Comparison of ENCODE assay signal across 16 cellular contexts in the genomic region with DNA sequence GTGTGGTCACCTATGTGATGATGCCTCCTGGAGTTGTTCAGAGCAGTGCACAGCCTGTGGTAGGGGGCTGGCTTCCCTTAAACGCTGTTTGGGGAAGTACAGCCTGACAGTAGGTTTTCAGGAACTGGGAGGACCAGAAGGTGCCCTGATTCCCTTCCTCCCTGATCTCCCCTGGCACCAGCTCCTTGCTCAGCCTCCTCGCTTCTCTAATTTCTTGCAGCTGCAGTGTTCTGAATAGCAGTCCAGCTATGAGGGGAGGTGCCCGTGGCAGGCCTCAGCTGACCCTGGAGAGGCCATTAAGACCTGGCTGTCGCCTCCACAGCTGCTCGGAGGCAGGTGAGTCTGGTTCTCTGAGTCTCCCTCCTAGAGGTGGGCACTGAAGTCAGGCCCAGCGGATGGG. TPM values are rescaled to one million over a fixed set of nuclear protein-coding genes. Genes with fewer than 3 reads are reported as not detected.
DNase-seq lines count a peak whose midpoint lies in the region; ATAC-seq and TF ChIP-seq lines count a peak whose summit lies in the region.
"Had no signal": no experiment of that assay in that cellular context is flagged by ENCODE, and none has a peak within 500 bp of the region (broad histone marks: within the 10 kb centered on the region; RNA-seq: fewer than 3 reads in every experiment).

No MANE protein-coding gene starts in this region.

- ATAC-seq in T-helper 17 cell (no peak), HG02623 (IDR thresholded peaks at IDR 0.05; ENCODE audit: unreplicated experiment) (no peak)
- no peak for ATAC-seq in CD8-positive, alpha-beta T cell
- ATAC-seq: activated naive CD8-positive, alpha-beta T cell treated with anti-CD3 and anti-CD28 coated beads, Interleukin-2, amount 50 U/mL, for 24 hours; left lobe of liver; PC-3 had no signal

- CTCF ChIA-PET in CD8-positive, alpha-beta T cell (lab: Charles Lee): interaction anchor here (3.8 to 22.8 kb wide), 5 partner anchors 42 to 141 kb away, joined by 41 to 1167 read pairs (median 146); a partner anchor contains a TSS

- H3K4me3 ChIP-seq in CD8-positive, alpha-beta T cell (ENCODE audit: low read depth, low read length): no peak overlapping the region
- H3K4me3 ChIP-seq: thoracic aorta had no signal

- peaks cover 10% of the 10 kb centered on the region for H3K4me1 Mint-ChIP-seq in T-helper 17 cell
- H3K4me1 Mint-ChIP-seq in CD8-positive, alpha-beta T cell (ENCODE audit: low read depth): peaks cover 23% of the 10 kb centered on the region

- H3K9me3 Mint-ChIP-seq in CD8-positive, alpha-beta T cell: no peaks in the 10 kb centered on the region
- H3K9me3 Mint-ChIP-seq: activated naive CD8-positive, alpha-beta T cell treated with anti-CD3 and anti-CD28 coated beads, Interleukin-2, amount 50 U/mL, for 24 hours; HFFc6 had no signal

- in situ Hi-C loops in KBM-7 (cut with MboI; ENCODE audit: low pct_unique_long_range_greater_than_20kb, low sequenced_read_pairs): loop anchor here (10.0 kb wide), 1 partner anchor 95 kb away; no protein-coding TSS in a partner anchor

- POLR2A ChIA-PET in CD8-positive, alpha-beta T cell (lab: Charles Lee): interaction anchor here (1.4 kb wide), 1 partner anchor 81 kb away, joined by 3 read pairs; a partner anchor contains a TSS

- H3K36me3 ChIP-seq in CD8-positive, alpha-beta T cell (ENCODE audit: insufficient read depth, low read length): no peaks in the 10 kb centered on the region
- H3K36me3 ChIP-seq: thoracic aorta had no signal

- no peaks in the 10 kb centered on the region for H3K27me3 Mint-ChIP-seq in T-helper 17 cell
- no peaks in the 10 kb centered on the region for H3K27me3 Mint-ChIP-seq in CD8-positive, alpha-beta T cell (ENCODE audit: low read depth)
- H3K27me3 Mint-ChIP-seq: activated naive CD8-positive, alpha-beta T cell treated with anti-CD3 and anti-CD28 coated beads, Interleukin-2, amount 50 U/mL, for 24 hours had no signal

- no peaks in the 10 kb centered on the region for H3K27me3 ChIP-seq in CD8-positive, alpha-beta T cell (ENCODE audit: insufficient read depth, low read length)

- TF ChIP-seq CTCF in CD8-positive, alpha-beta T cell (IDR thresholded peaks at IDR 0.05): no peak

- intact Hi-C loops in CD8-positive, alpha-beta T cell (cut with DNase I, micrococcal nuclease): loop anchor here (5.0 kb wide), 1 partner anchor 157 kb away; a partner anchor contains a TSS

- no peak overlapping the region for H3K27ac ChIP-seq in CD8-positive, alpha-beta T cell (ENCODE audit: low read depth, low read length)
- H3K27ac ChIP-seq: thoracic aorta had no signal

- H3K36me3 Mint-ChIP-seq in T-helper 17 cell (ENCODE audit: low read depth): no peaks in the 10 kb centered on the region
- H3K36me3 Mint-ChIP-seq in CD8-positive, alpha-beta T cell: peaks cover 13% of the 10 kb centered on the region

- peaks cover 19% of the 10 kb centered on the region for H3K4me1 ChIP-seq in CD8-positive, alpha-beta T cell (ENCODE audit: insufficient read depth, low read length)

- H3K4me3 Mint-ChIP-seq in T-helper 17 cell: no peak overlapping the region
- H3K4me3 Mint-ChIP-seq in CD8-positive, alpha-beta T cell: no peak overlapping the region
- H3K4me3 Mint-ChIP-seq: activated naive CD8-positive, alpha-beta T cell treated with anti-CD3 and anti-CD28 coated beads, Interleukin-2, amount 50 U/mL, for 24 hours; HFFc6 had no signal

- no peaks in the 10 kb centered on the region for H3K9me3 ChIP-seq in T-helper 17 cell (ENCODE audit: control insufficient read depth, low read length, poor library complexity, severe bottlenecking)
- H3K9me3 ChIP-seq in CD8-positive, alpha-beta T cell (ENCODE audit: low read length): no peaks in the 10 kb centered on the region
- H3K9me3 ChIP-seq: thoracic aorta had no signal

- DNase-seq in CD1c-positive myeloid dendritic cell (ENCODE audit: extremely low spot score): peak; percentile 47
- DNase-seq in KBM-7: peak; percentile 79
- peak; percentile 40 for DNase-seq in NCI-H69 (lab: John Stamatoyannopoulos, UW)
- peak; percentile 77 for DNase-seq in left kidney (ENCODE audit: low read depth, low spot score)
- no peak for DNase-seq in T-helper 17 cell
- DNase-seq in CD8-positive, alpha-beta T cell: no peak
- DNase-seq: activated CD8-positive, alpha-beta memory T cell treated with anti-CD3 and anti-CD28 coated beads for 24 hours; activated naive CD8-positive, alpha-beta T cell treated with anti-CD3 and anti-CD28 coated beads, Interleukin-2, amount 50 U/mL, for 24 hours; effector CD8-positive, alpha-beta T cell; HFFc6; NCI-H526; PC-3; stimulated activated CD4-positive, alpha-beta T cell treated with anti-CD3 and anti-CD28 coated beads, Interleukin-4, amount 100 ng/mL, for 24 hours had no signal

- H3K27ac Mint-ChIP-seq in T-helper 17 cell: no peak overlapping the region
- H3K27ac Mint-ChIP-seq in CD8-positive, alpha-beta T cell: no peak overlapping the region
- H3K27ac Mint-ChIP-seq: activated naive CD8-positive, alpha-beta T cell treated with anti-CD3 and anti-CD28 coated beads, Interleukin-2, amount 50 U/mL, for 24 hours; HFFc6 had no signal

RNA-seq across cellular contexts. Expression of a gene that starts 52.1 kb away (rescaled TPM):
- total RNA-seq in T-helper 17 cell: 1,000 to 10,000 TPM; 1,753 to 1,861 TPM
- total RNA-seq in CD8-positive, alpha-beta T cell: 1,000 to 10,000 TPM; 2,153 to 2,178 TPM

Comparison
In these comparisons a context has a peak if more than half of its experiments do, and no peak if none do; other contexts are left out.
1. DNase-seq: peak in CD1c-positive myeloid dendritic cell (single experiment), KBM-7 (single experiment), NCI-H69 (single experiment) and left kidney (single experiment); none in T-helper 17 cell (0 of 3) and CD8-positive, alpha-beta T cell (0 of 7).